Comparison of ENCODE assay signal across 26 cellular contexts in the genomic region with DNA sequence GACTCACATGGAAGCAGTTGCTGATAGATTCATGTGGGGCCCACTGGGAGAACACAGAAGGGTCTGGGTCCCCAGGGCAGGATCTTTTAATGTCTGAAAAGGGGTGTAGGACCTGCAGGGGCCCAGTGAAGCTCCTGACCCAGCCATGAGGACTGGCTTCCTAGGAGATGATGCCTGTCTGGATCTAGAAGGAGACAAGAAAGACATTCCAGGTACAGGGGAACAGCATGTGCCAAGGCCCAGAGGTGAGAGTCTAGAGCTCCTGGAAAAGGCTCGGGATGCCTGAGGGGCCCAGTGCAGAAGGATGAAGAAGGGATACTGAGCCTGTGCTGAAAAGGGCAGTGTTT. TPM values are rescaled to one million over a fixed set of nuclear protein-coding genes. Genes with fewer than 3 reads are reported as not detected.
DNase-seq lines count a peak whose midpoint lies in the region; ATAC-seq and TF ChIP-seq lines count a peak whose summit lies in the region.
"Had no signal": no experiment of that assay in that cellular context is flagged by ENCODE, and none has a peak within 500 bp of the region (broad histone marks: within the 10 kb centered on the region; RNA-seq: fewer than 3 reads in every experiment).

No MANE protein-coding gene starts in this region.

- H3K9me3 ChIP-seq in RWPE2 (ENCODE audit: severe bottlenecking): no peaks in the 10 kb centered on the region
- H3K9me3 ChIP-seq in esophagus (ENCODE audit: control insufficient read depth in 2 of 2, insufficient read depth in 1 of 2, low read depth in 1 of 2, low read length in 1 of 2): no peaks in the 10 kb centered on the region
- H3K9me3 ChIP-seq: colonic mucosa, uterus had no signal

- peak overlapping the region; percentile 5 for H3K4me3 Mint-ChIP-seq in neural crest cell
- H3K4me3 Mint-ChIP-seq: activated CD4-positive, alpha-beta T cell treated with anti-CD3 and anti-CD28 coated beads, Interleukin-2, amount 10 ng/mL, durations not matched to agents 7 days and 5 days; endodermal cell; memory B cell had no signal

- peaks cover 21% of the 10 kb centered on the region for H3K4me1 Mint-ChIP-seq in neural crest cell

- DNase-seq in RWPE2 (ENCODE audit: low spot score) (no peak), neural crest cell (ENCODE audit: low read depth, low spot score) (no peak), foreskin melanocyte (no peak), SIG-M5 (lab: John Stamatoyannopoulos, UW) (no peak)
- DNase-seq: activated CD4-positive, alpha-beta T cell treated with anti-CD3 and anti-CD28 coated beads, Interleukin-2, amount 10 ng/mL, durations not matched to agents 7 days and 5 days; activated naive CD4-positive, alpha-beta T cell; activated T-cell treated with anti-CD3 and anti-CD28 coated beads, Interleukin-2, amount 50 U/mL, for 48 hours; brain microvascular endothelial cell; colonic mucosa; naive B cell; NCI-H1105 treated with DMSO at 0.1 percent for 48 hours; NCI-H2029; NCI-H2227 treated with DMSO at 0.1 percent for 48 hours; posterior cingulate gyrus; stimulated activated CD8-positive, alpha-beta memory T cell treated with anti-CD3 and anti-CD28 coated beads, Interleukin-4, amount 100 ng/mL, for 48 hours; uterus had no signal

- H3K27ac Mint-ChIP-seq in neural crest cell (ENCODE audit: unreplicated experiment): no peak overlapping the region
- H3K27ac Mint-ChIP-seq: activated CD4-positive, alpha-beta T cell treated with anti-CD3 and anti-CD28 coated beads, Interleukin-2, amount 10 ng/mL, durations not matched to agents 7 days and 5 days; endodermal cell; memory B cell; naive B cell had no signal

- H3K36me3 Mint-ChIP-seq in neural crest cell (ENCODE audit: low read depth): no peaks in the 10 kb centered on the region
- H3K36me3 Mint-ChIP-seq: memory B cell, naive B cell had no signal

- H3K36me3 ChIP-seq in RWPE2 (ENCODE audit: low read depth): no peaks in the 10 kb centered on the region
- no peaks in the 10 kb centered on the region for H3K36me3 ChIP-seq in esophagus (ENCODE audit: control insufficient read depth in 2 of 2, insufficient read depth in 2 of 2, low read length in 1 of 2)
- H3K36me3 ChIP-seq in urinary bladder (ENCODE audit: insufficient read depth): no peaks in the 10 kb centered on the region
- H3K36me3 ChIP-seq: brain microvascular endothelial cell, colonic mucosa, uterus had no signal

- no peak overlapping the region for H3K4me3 ChIP-seq in RWPE2 (ENCODE audit: severe bottlenecking)
- H3K4me3 ChIP-seq in esophagus (ENCODE audit: low read depth in 1 of 2, low read length in 2 of 2): no peak overlapping the region
- no peak overlapping the region for H3K4me3 ChIP-seq in urinary bladder (ENCODE audit: low read depth, low read length)
- H3K4me3 ChIP-seq: colonic mucosa, uterus had no signal

- ATAC-seq in RWPE2 (ENCODE audit: low read depth): no peak
- ATAC-seq in HG03139 (IDR thresholded peaks at IDR 0.05; ENCODE audit: unreplicated experiment): no peak
- ATAC-seq: HCT116, Right ventricle myocardium inferior had no signal

- H3K27me3 ChIP-seq in RWPE2 (ENCODE audit: insufficient read depth, poor library complexity, severe bottlenecking) (no peaks in the 10 kb centered on the region), esophagus (ENCODE audit: control insufficient read depth in 1 of 2, insufficient read depth in 2 of 2, low read length in 2 of 2) (no peaks in the 10 kb centered on the region)
- H3K27me3 ChIP-seq: colonic mucosa, uterus had no signal

- H3K4me1 ChIP-seq in RWPE2 (ENCODE audit: insufficient read depth, poor library complexity, severe bottlenecking): peaks cover 37% of the 10 kb centered on the region
- peaks cover 4 to 51% of the 10 kb centered on the region in 2 donors for H3K4me1 ChIP-seq in esophagus (ENCODE audit: control insufficient read depth in 2 of 2, insufficient read depth in 2 of 2, low read length in 1 of 2)
- H3K4me1 ChIP-seq in urinary bladder (ENCODE audit: insufficient read depth): no peaks in the 10 kb centered on the region

- peaks cover 21% of the 10 kb centered on the region for H3K27me3 Mint-ChIP-seq in neural crest cell (ENCODE audit: low read depth)

- 52 to 56% methylated on average over 1 of the region's 1 CpG for WGBS in esophagus, 2 donors
- 85% methylated on average over 1 of the region's 1 CpG for WGBS in urinary bladder

- H3K27ac ChIP-seq in RWPE2 (ENCODE audit: poor library complexity, severe bottlenecking) (peak overlapping the region; percentile 86), esophagus (ENCODE audit: low read depth in 2 of 2, low read length in 1 of 2) (peak overlapping the region; percentile 94), urinary bladder (ENCODE audit: low read depth) (peak overlapping the region; percentile 50)
- H3K27ac ChIP-seq: brain microvascular endothelial cell, colonic mucosa, uterus, VCaP had no signal

- TF ChIP-seq CTCF in RWPE2 (IDR thresholded peaks at IDR 0.05; ENCODE audit: poor library complexity, severe bottlenecking) (no peak), neural crest cell (conservative IDR thresholded peaks at IDR 0.05) (no peak)

- H3K9me3 Mint-ChIP-seq in neural crest cell: no peaks in the 10 kb centered on the region
- H3K9me3 Mint-ChIP-seq: activated CD4-positive, alpha-beta T cell treated with anti-CD3 and anti-CD28 coated beads, Interleukin-2, amount 10 ng/mL, durations not matched to agents 7 days and 5 days; endodermal cell; memory B cell; naive B cell had no signal

RNA-seq across cellular contexts. Expression of gene SEMA3F, which starts 4.7 kb away (rescaled TPM):
- polyA plus RNA-seq in esophagus (10 to 100 TPM; 55.4 to 79.6 TPM), urinary bladder (35.1 TPM)
- total RNA-seq in neural crest cell (4.2 and 5.8 TPM in 2 replicates), urinary bladder (10.8 TPM)
- total RNA-seq: activated CD4-positive, alpha-beta T cell treated with anti-CD3 and anti-CD28 coated beads, Interleukin-2, amount 10 ng/mL, durations not matched to agents 7 days and 5 days had no signal

RNA-seq across cellular contexts. Expression of gene GNAT1, which starts 41.0 kb away (rescaled TPM):
- under 1 TPM; 0.02 to 0.07 TPM for polyA plus RNA-seq in esophagus
- total RNA-seq in neural crest cell: not detected in 2 replicates
- not detected for total RNA-seq in urinary bladder
- polyA plus RNA-seq in urinary bladder: not detected
- total RNA-seq: activated CD4-positive, alpha-beta T cell treated with anti-CD3 and anti-CD28 coated beads, Interleukin-2, amount 10 ng/mL, durations not matched to agents 7 days and 5 days; colonic mucosa; fibroblast of lung; glomerular endothelial cell; Right ventricle myocardium inferior; uterus had no signal
- polyA plus RNA-seq: fibroblast of lung had no signal

RNA-seq across cellular contexts. Expression of gene SLC38A3, which starts 54.7 kb away (rescaled TPM):
- polyA plus RNA-seq in esophagus: under 1 TPM; 0.08 to 0.11 TPM
- total RNA-seq in neural crest cell: 1.8 and 2.7 TPM in 2 replicates
- 0.63 TPM for total RNA-seq in urinary bladder
- polyA plus RNA-seq in urinary bladder: 0.14 TPM
- total RNA-seq: activated CD4-positive, alpha-beta T cell treated with anti-CD3 and anti-CD28 coated beads, Interleukin-2, amount 10 ng/mL, durations not matched to agents 7 days and 5 days; fibroblast of lung; glomerular endothelial cell had no signal
